ENCODE assay signal across 11 cellular contexts in the genomic region with DNA sequence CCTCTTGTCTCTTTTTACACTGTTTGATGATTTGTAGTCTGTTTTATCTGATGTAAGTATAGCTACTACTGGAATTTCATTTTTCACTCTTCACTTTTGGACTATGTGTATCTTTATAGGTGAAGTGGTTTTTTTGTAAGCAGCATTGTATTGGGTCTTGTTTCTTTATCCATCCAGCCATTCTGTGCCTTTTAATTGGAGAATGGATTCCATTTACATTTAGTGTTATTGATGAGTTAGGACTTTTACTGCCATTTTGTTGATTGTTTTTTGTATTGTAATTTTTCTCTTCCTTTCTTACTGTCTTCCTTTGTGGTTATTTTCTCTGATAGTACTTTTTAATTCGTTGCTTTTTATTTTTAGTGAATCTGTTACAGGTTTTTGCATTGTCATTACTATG.
"Had no signal": no experiment of that assay in that cellular context is flagged by ENCODE, and none has a peak within 500 bp of the region (broad histone marks: within the 10 kb centered on the region; RNA-seq: fewer than 3 reads in every experiment).

No MANE protein-coding gene starts in this region.

- DNase-seq: GM23248, GOT3, H7, H9, HCEC 1CT, HFFc6 had no signal

- H3K27ac Mint-ChIP-seq: GM23338, H9, HFFc6 had no signal

- H2AFZ ChIP-seq: GM23248, GM23338 had no signal

- H3K4me3 ChIP-seq: GM23248, GM23338, HAP-1 had no signal

- H3K4me1 ChIP-seq: HAP-1 had no signal

- ATAC-seq: GM23338, HCT116 had no signal

- H3K27ac ChIP-seq: GM23248 had no signal

- H3K4me2 ChIP-seq: GM23338 had no signal

- H3K36me3 ChIP-seq: HAP-1 had no signal

- FAIRE-seq: H1, H54 had no signal

- H3K9ac ChIP-seq: GM23248 had no signal

- H3K4me3 Mint-ChIP-seq: GM23338, H9, HFFc6 had no signal
